In genomic region chr10:20020677-20021076, GRCh38 we compare ENCODE assay signal across 35 cellular contexts.
A peak's percentile ranks its signal among the peaks of the same experiment; 100 is the strongest.
DNase-seq lines count a peak whose midpoint lies in the region; ATAC-seq, FAIRE-seq and TF ChIP-seq lines count a peak whose summit lies in the region.
"Had no signal": no experiment of that assay in that cellular context is flagged by ENCODE, and none has a peak within 500 bp of the region (broad histone marks: within the 10 kb centered on the region; RNA-seq: fewer than 3 reads in every experiment).

No MANE protein-coding gene starts in this region.

- H3K27ac ChIP-seq in right lobe of liver: no peak overlapping the region
- no peak overlapping the region for H3K27ac ChIP-seq in HepG2 (ENCODE audit: extremely low read length, insufficient read depth, low read length)
- H3K27ac ChIP-seq in astrocyte (ENCODE audit: low read depth, low read length): no peak overlapping the region
- H3K27ac ChIP-seq: 22Rv1, A549, BLaER1, C4-2B had no signal

- H3K4me1 ChIP-seq in right lobe of liver (peaks cover 0 to 7% (median 0%) of the 10 kb centered on the region in 4 donors), HepG2 (ENCODE audit: insufficient read depth, low read length) (no peaks in the 10 kb centered on the region), astrocyte (ENCODE audit: insufficient read depth, low read length) (no peaks in the 10 kb centered on the region)
- H3K4me1 ChIP-seq: A549, BE2C, BLaER1, Caco-2 had no signal

- TF ChIP-seq CTCF in right lobe of liver (IDR thresholded peaks at IDR 0.05): no peak
- no peak for TF ChIP-seq CTCF in HepG2 (CRISPR knock-in tag; IDR thresholded peaks at IDR 0.05)
- no peak for TF ChIP-seq CTCF in astrocyte (IDR thresholded peaks at IDR 0.05; ENCODE audit: insufficient read depth, low read depth, low read length)

- in situ Hi-C loops in HepG2 (cut with HindIII; ENCODE audit: extremely low pct_ligation_motif_present, low pct_unique_long_range_greater_than_20kb): no loop called here

- intact Hi-C loops in right lobe of liver (cut with DNase I): no loop called here
- intact Hi-C loops in HepG2 (cut with micrococcal nuclease; ENCODE audit: unreplicated experiment): loop anchor here (10.0 kb wide), 2 partner anchors 64 to 1416 kb away; no protein-coding TSS in a partner anchor

- no peak for FAIRE-seq in HepG2 (lab: Jason Lieb, UNC)
- FAIRE-seq in astrocyte (lab: Jason Lieb, UNC): peak; percentile 13
- FAIRE-seq: A204.1, A549, D721Med had no signal

- no peak for TF ChIP-seq RAD21 in HepG2 (CRISPR knock-in tag; IDR thresholded peaks at IDR 0.05)

- H3K4me2 ChIP-seq in HepG2 (ENCODE audit: low read depth, low read length): no peak overlapping the region
- no peak overlapping the region for H3K4me2 ChIP-seq in astrocyte (ENCODE audit: low read length)
- H3K4me2 ChIP-seq: A549, BLaER1 had no signal

- POLR2A ChIA-PET in HepG2 (lab: Yijun Ruan, JAX): no interaction called here

- 50% methylated on average over 1 of the region's 1 CpG for WGBS in right lobe of liver (ENCODE audit: insufficient coverage, low coverage, low lambda C conversion rate, missing lambda C conversion rate)
- 28% methylated on average over 1 of the region's 1 CpG for WGBS in HepG2 (ENCODE audit: low lambda C conversion rate)

- no peak overlapping the region for H3K4me3 Mint-ChIP-seq in astrocyte (ENCODE audit: unreplicated experiment)
- H3K4me3 Mint-ChIP-seq: B cell; CD14-positive monocyte; CD4-positive, alpha-beta memory T cell; CD4-positive, alpha-beta T cell; CD4-positive, CD25-positive, alpha-beta regulatory T cell; CD8-positive, alpha-beta memory T cell; CD8-positive, alpha-beta T cell had no signal

- H2AFZ ChIP-seq in HepG2 (ENCODE audit: low read length) (no peak overlapping the region), astrocyte (ENCODE audit: low read depth, low read length) (no peak overlapping the region)

- H3K9ac ChIP-seq in HepG2 (ENCODE audit: insufficient read depth, low read depth, low read length) (no peak overlapping the region), astrocyte (ENCODE audit: low read length) (no peak overlapping the region)
- H3K9ac ChIP-seq: BLaER1; BLaER1 treated with 17β-estradiol and CSF1 and Interleukin-3, amounts not matched to agents 10 nM and 100 nM had no signal

- no peaks in the 10 kb centered on the region for H3K9me3 ChIP-seq in right lobe of liver
- H3K9me3 ChIP-seq in HepG2 (ENCODE audit: low read length): 0 out of 2 replicates have a peak, but pooled peaks cover 8% of the 10 kb centered on the region
- H3K9me3 ChIP-seq in astrocyte (ENCODE audit: insufficient read depth, low read depth, low read length): peaks cover 2% of the 10 kb centered on the region
- H3K9me3 ChIP-seq: A549, BE2C, BLaER1, Caco-2 had no signal

- no TSS peak for BruUV-seq in HepG2 (replicated peaks; lab: Mats Ljungman, UMichigan)

- ATAC-seq in right lobe of liver (peak in 3 of 4 donors; percentile 30 to 70 (median 40)), HepG2 (no peak), left lobe of liver (peak; percentile 76)
- ATAC-seq: A549; CD8-positive, alpha-beta T cell had no signal

- H3K27ac Mint-ChIP-seq in astrocyte (ENCODE audit: unreplicated experiment): no peak overlapping the region
- H3K27ac Mint-ChIP-seq: B cell; CD4-positive, alpha-beta memory T cell; CD4-positive, alpha-beta T cell; CD4-positive, CD25-positive, alpha-beta regulatory T cell; CD8-positive, alpha-beta memory T cell; CD8-positive, alpha-beta T cell had no signal

- H3K79me2 ChIP-seq in HepG2 (ENCODE audit: insufficient read depth, low read length): no peaks in the 10 kb centered on the region
- no peaks in the 10 kb centered on the region for H3K79me2 ChIP-seq in astrocyte (ENCODE audit: insufficient read depth, low read length)

- H3K36me3 ChIP-seq in right lobe of liver: no peaks in the 10 kb centered on the region
- H3K36me3 ChIP-seq in HepG2 (replicated peaks in 1 of 2; ENCODE audit: control insufficient read depth in 1 of 2, insufficient read depth in 2 of 2, low read length in 2 of 2): no peaks in the 10 kb centered on the region; a peak in 1 of 5 replicates
- no peaks in the 10 kb centered on the region for H3K36me3 ChIP-seq in astrocyte (ENCODE audit: insufficient read depth, low read length)
- H3K36me3 ChIP-seq: BE2C, BLaER1 had no signal

- peaks cover 9% of the 10 kb centered on the region for H3K4me1 Mint-ChIP-seq in astrocyte (ENCODE audit: low read depth, unreplicated experiment)
- H3K4me1 Mint-ChIP-seq: B cell; CD4-positive, alpha-beta memory T cell; CD4-positive, CD25-positive, alpha-beta regulatory T cell; CD8-positive, alpha-beta memory T cell had no signal

- H4K20me1 ChIP-seq in HepG2 (ENCODE audit: insufficient read depth, low read length): no peaks in the 10 kb centered on the region
- no peaks in the 10 kb centered on the region for H4K20me1 ChIP-seq in astrocyte (ENCODE audit: insufficient read depth, low read length)
- H4K20me1 ChIP-seq: BLaER1; BLaER1 treated with 17β-estradiol and CSF1 and Interleukin-3, amounts not matched to agents 10 nM and 100 nM had no signal

- TF ChIP-seq EP300 in HepG2 (IDR thresholded peaks at IDR 0.05; ENCODE audit: low read depth in 2 of 2, low read length in 2 of 2) (no peak), HepG2 (CRISPR knock-in tag; IDR thresholded peaks at IDR 0.05; ENCODE audit: borderline replicate concordance) (no peak)

- DNase-seq in right lobe of liver (no peak), HepG2 (ENCODE audit: low spot score) (no peak), astrocyte (ENCODE audit: low read depth) (no peak), left lobe of liver (ENCODE audit: low spot score) (no peak), NCI-H2029 treated with DMSO at 0.1 percent for 48 hours (lab: John Stamatoyannopoulos, UW) (no peak), NCI-H345 (lab: John Stamatoyannopoulos, UW) (no peak)
- DNase-seq: 8988T; ACHN; AML-193; BE2C; C1 segment of cervical spinal cord; Caco-2; Calu3; CD4-positive, alpha-beta memory T cell; CD4-positive, alpha-beta T cell; CD4-positive, CD25-positive, alpha-beta regulatory T cell; CD8-positive, alpha-beta memory T cell; CD8-positive, alpha-beta T cell; COR-L47; DMS 273 treated with DMSO at 0.1 percent for 48 hours; DMS153; DMS53; DMS79; DMS79 treated with DMSO at 0.1 percent for 48 hours; DND-41; EL had no signal

- H3K27me3 Mint-ChIP-seq in astrocyte (ENCODE audit: low read depth, unreplicated experiment): no peaks in the 10 kb centered on the region
- H3K27me3 Mint-ChIP-seq: B cell; CD4-positive, alpha-beta memory T cell; CD4-positive, alpha-beta T cell; CD4-positive, CD25-positive, alpha-beta regulatory T cell; CD8-positive, alpha-beta memory T cell had no signal

- TF ChIP-seq POLR2A in right lobe of liver (IDR thresholded peaks at IDR 0.05) (no peak), HepG2 (IDR thresholded peaks at IDR 0.05; ENCODE audit: insufficient read depth in 1 of 2, low read depth in 2 of 2, low read length in 2 of 2) (no peak)

- H3K4me3 ChIP-seq in right lobe of liver: no peak overlapping the region
- no peak overlapping the region for H3K4me3 ChIP-seq in HepG2 (replicated peaks in 1 of 3; ENCODE audit: insufficient read depth in 1 of 3, low read depth in 2 of 3, low read length in 3 of 3)
- no peak overlapping the region for H3K4me3 ChIP-seq in astrocyte (ENCODE audit: insufficient read depth, low read depth, low read length)
- H3K4me3 ChIP-seq: A549; BLaER1; BLaER1 treated with 17β-estradiol and CSF1 and Interleukin-3, amounts not matched to agents 10 nM and 100 nM had no signal

- CTCF ChIA-PET in HepG2 (lab: Yijun Ruan, JAX; ENCODE audit: low intra/inter-chr PET ratio, low total read pairs): no interaction called here

- peaks cover 1% of the 10 kb centered on the region for H3K9me3 Mint-ChIP-seq in astrocyte (ENCODE audit: unreplicated experiment)

- peaks cover 6% of the 10 kb centered on the region for H3K36me3 Mint-ChIP-seq in astrocyte (ENCODE audit: low read depth, unreplicated experiment)
- H3K36me3 Mint-ChIP-seq: CD4-positive, alpha-beta memory T cell; CD4-positive, CD25-positive, alpha-beta regulatory T cell; CD8-positive, alpha-beta memory T cell; CD8-positive, alpha-beta T cell had no signal

- H3K27me3 ChIP-seq in right lobe of liver: no peaks in the 10 kb centered on the region
- H3K27me3 ChIP-seq in HepG2 (ENCODE audit: control insufficient read depth in 1 of 2, insufficient read depth in 2 of 2, low read length in 2 of 2): no peaks in the 10 kb centered on the region
- H3K27me3 ChIP-seq in astrocyte (ENCODE audit: insufficient read depth, low read length): no peaks in the 10 kb centered on the region
- H3K27me3 ChIP-seq: BE2C; BLaER1; BLaER1 treated with 17β-estradiol and CSF1 and Interleukin-3, amounts not matched to agents 10 nM and 100 nM had no signal

TF ChIP-seq in HepG2, 621 proteins besides CTCF, POLR2A, EP300 and RAD21:
- TF ChIP-seq SNRNP70 (IDR thresholded peaks at IDR 0.05; ENCODE audit: low read depth, low read length) (no peak), DNMT1 (CRISPR knock-in tag; IDR thresholded peaks at IDR 0.05) (no peak)
